ENCODE assay signal across 11 cellular contexts in the genomic region with DNA sequence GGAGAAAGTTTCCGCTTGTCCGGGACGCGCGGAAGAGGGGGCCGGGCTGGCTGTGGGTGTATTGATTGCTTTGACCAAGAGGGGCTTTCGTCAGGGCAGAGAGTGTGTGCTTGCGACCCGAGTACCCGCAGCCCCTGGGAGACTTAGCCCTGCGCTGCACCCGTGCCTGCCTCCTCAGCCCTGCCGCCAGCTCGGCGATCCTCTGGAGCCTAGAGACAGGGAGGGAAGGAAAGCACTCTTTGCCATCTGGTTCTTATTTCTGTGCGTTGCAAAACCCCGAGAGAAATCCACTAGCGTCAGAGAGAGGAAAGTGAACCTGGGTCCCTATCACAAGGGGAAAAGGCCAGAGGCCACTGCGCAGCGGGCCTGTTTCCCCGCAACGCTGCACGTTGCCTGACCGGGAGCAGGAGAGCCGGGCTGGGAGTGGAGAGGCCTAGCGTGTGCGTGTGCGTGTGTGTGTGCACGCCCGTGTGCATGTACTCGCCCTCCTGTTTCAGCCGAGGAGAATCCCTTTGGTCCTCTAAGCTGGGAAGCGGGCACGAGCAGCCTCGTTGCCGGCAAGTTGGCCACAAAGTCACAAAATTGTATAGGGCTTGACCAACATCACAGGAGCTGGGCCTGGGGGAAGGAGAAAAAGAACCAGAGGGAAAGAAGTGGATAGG. TPM values are rescaled to one million over a fixed set of nuclear protein-coding genes. Genes with fewer than 3 reads are reported as not detected.
DNase-seq lines count a peak whose midpoint lies in the region; ATAC-seq and TF ChIP-seq lines count a peak whose summit lies in the region.
"Had no signal": no experiment of that assay in that cellular context is flagged by ENCODE, and none has a peak within 500 bp of the region (broad histone marks: within the 10 kb centered on the region; RNA-seq: fewer than 3 reads in every experiment).

No MANE protein-coding gene starts in this region.

- no peak for ATAC-seq in CD4-positive, CD25-positive, alpha-beta regulatory T cell (ENCODE audit: low read depth in 2 of 2)
- no peak for ATAC-seq in activated naive CD8-positive, alpha-beta T cell treated with anti-CD3 and anti-CD28 coated beads, Interleukin-2, amount 50 U/mL, for 24 hours

- H3K4me1 ChIP-seq in CD4-positive, CD25-positive, alpha-beta regulatory T cell (ENCODE audit: control insufficient read depth, insufficient read depth, low read length, poor library complexity, severe bottlenecking) = peaks cover 40% of the 10 kb centered on the region

- H3K4me1 Mint-ChIP-seq in CD4-positive, CD25-positive, alpha-beta regulatory T cell = peaks cover 0 to 57% (median 24%) of the 10 kb centered on the region in 4 donors
- H3K4me1 Mint-ChIP-seq in activated naive CD8-positive, alpha-beta T cell treated with anti-CD3 and anti-CD28 coated beads, Interleukin-2, amount 50 U/mL, for 24 hours = peaks cover 36% of the 10 kb centered on the region
- H3K4me1 Mint-ChIP-seq in nephron = peaks cover 30% of the 10 kb centered on the region

- no peaks in the 10 kb centered on the region for H3K36me3 ChIP-seq in CD4-positive, CD25-positive, alpha-beta regulatory T cell (ENCODE audit: control insufficient read depth, insufficient read depth, low read length)

- H3K4me3 Mint-ChIP-seq in CD4-positive, CD25-positive, alpha-beta regulatory T cell = peak overlapping the region; percentile 51 to 78 (median 70)
- H3K4me3 Mint-ChIP-seq in activated naive CD8-positive, alpha-beta T cell treated with anti-CD3 and anti-CD28 coated beads, Interleukin-2, amount 50 U/mL, for 24 hours = peak overlapping the region; percentile 57
- H3K4me3 Mint-ChIP-seq in nephron = peak overlapping the region; percentile 11 to 25 (median 17)

- peaks cover 24% of the 10 kb centered on the region for H3K27me3 ChIP-seq in CD4-positive, CD25-positive, alpha-beta regulatory T cell (ENCODE audit: control insufficient read depth, insufficient read depth, low read length)

- no peaks in the 10 kb centered on the region for H3K36me3 Mint-ChIP-seq in CD4-positive, CD25-positive, alpha-beta regulatory T cell
- no peaks in the 10 kb centered on the region for H3K36me3 Mint-ChIP-seq in activated naive CD8-positive, alpha-beta T cell treated with anti-CD3 and anti-CD28 coated beads, Interleukin-2, amount 50 U/mL, for 24 hours (ENCODE audit: low read depth)
- H3K36me3 Mint-ChIP-seq in nephron (ENCODE audit: low read depth) = no peaks in the 10 kb centered on the region

- H3K27ac ChIP-seq in CD4-positive, CD25-positive, alpha-beta regulatory T cell (ENCODE audit: insufficient read depth, low read length, poor library complexity, severe bottlenecking) = no peak overlapping the region
- H3K27ac ChIP-seq: RWPE1 had no signal

- H3K27me3 Mint-ChIP-seq in CD4-positive, CD25-positive, alpha-beta regulatory T cell = peaks cover 91% of the 10 kb centered on the region
- H3K27me3 Mint-ChIP-seq in activated naive CD8-positive, alpha-beta T cell treated with anti-CD3 and anti-CD28 coated beads, Interleukin-2, amount 50 U/mL, for 24 hours = peaks cover 83% of the 10 kb centered on the region
- peaks cover 96% of the 10 kb centered on the region for H3K27me3 Mint-ChIP-seq in nephron (ENCODE audit: low read depth)

- no peak overlapping the region for H3K27ac Mint-ChIP-seq in CD4-positive, CD25-positive, alpha-beta regulatory T cell
- no peak overlapping the region for H3K27ac Mint-ChIP-seq in activated naive CD8-positive, alpha-beta T cell treated with anti-CD3 and anti-CD28 coated beads, Interleukin-2, amount 50 U/mL, for 24 hours
- H3K27ac Mint-ChIP-seq in nephron = no peak overlapping the region

- H3K4me3 ChIP-seq in CD4-positive, CD25-positive, alpha-beta regulatory T cell (ENCODE audit: low read depth, low read length) = no peak overlapping the region

- TF ChIP-seq CTCF in GM20000 (IDR thresholded peaks at IDR 0.05; ENCODE audit: extremely low read depth, missing control alignments) (no peak), nephron (IDR thresholded peaks at IDR 0.05; ENCODE audit: unreplicated experiment in 3 of 3) (no peak)

- no peak for DNase-seq in CD4-positive, CD25-positive, alpha-beta regulatory T cell
- peak; percentile 32 for DNase-seq in GM20000 (ENCODE audit: low spot score)
- no peak for DNase-seq in activated naive CD8-positive, alpha-beta T cell treated with anti-CD3 and anti-CD28 coated beads, Interleukin-2, amount 50 U/mL, for 24 hours
- DNase-seq in NCI-H510A treated with DMSO at 0.1 percent for 48 hours (lab: John Stamatoyannopoulos, UW) = no peak
- DNase-seq in stimulated activated CD4-positive, alpha-beta T cell treated with anti-CD3 and anti-CD28 coated beads, Interleukin-2, amount 100 ng/mL, for 48 hours = no peak
- DNase-seq in stimulated activated CD4-positive, alpha-beta T cell treated with anti-CD3 and anti-CD28 coated beads, Interleukin-4, amount 100 ng/mL, for 24 hours = no peak
- no peak for DNase-seq in RPMI8226
- DNase-seq: foreskin melanocyte, NCI-H146 had no signal

- H3K9me3 Mint-ChIP-seq in CD4-positive, CD25-positive, alpha-beta regulatory T cell = peaks cover 0 to 2% (median 0%) of the 10 kb centered on the region in 7 donors
- no peaks in the 10 kb centered on the region for H3K9me3 Mint-ChIP-seq in activated naive CD8-positive, alpha-beta T cell treated with anti-CD3 and anti-CD28 coated beads, Interleukin-2, amount 50 U/mL, for 24 hours
- no peaks in the 10 kb centered on the region for H3K9me3 Mint-ChIP-seq in nephron

- H3K9me3 ChIP-seq in CD4-positive, CD25-positive, alpha-beta regulatory T cell (ENCODE audit: control insufficient read depth in 2 of 2, low read length in 2 of 2) = no peaks in the 10 kb centered on the region

RNA-seq across cellular contexts. Expression of a gene that starts 1.7 kb away (rescaled TPM):
- total RNA-seq in CD4-positive, CD25-positive, alpha-beta regulatory T cell = not detected
- not detected for polyA plus RNA-seq in CD4-positive, CD25-positive, alpha-beta regulatory T cell

Comparison
In these comparisons a context has a peak if more than half of its experiments do, and no peak if none do; other contexts are left out.
1. H3K4me3 Mint-ChIP-seq: peak in every context shown above with its lines; median percentile 70 in CD4-positive, CD25-positive, alpha-beta regulatory T cell; 57 in activated naive CD8-positive, alpha-beta T cell treated with anti-CD3 and anti-CD28 coated beads, Interleukin-2, amount 50 U/mL, for 24 hours; 17 in nephron.